Comparison of ENCODE assay signal across 7 cellular contexts in genomic region chr7:102063736-102064135, GRCh38.
DNase-seq lines count a peak whose midpoint lies in the region; ATAC-seq and TF ChIP-seq lines count a peak whose summit lies in the region.

No MANE protein-coding gene starts in this region.

- no peak for TF ChIP-seq CTCF in transverse colon (IDR thresholded peaks at IDR 0.05)

- H3K9me3 Mint-ChIP-seq in stimulated activated naive CD8-positive, alpha-beta T cell treated with anti-CD3 and anti-CD28 coated beads, Interleukin-15, amount 100 ng/mL, for 72 hours = no peaks in the 10 kb centered on the region

- no peak for ATAC-seq in HG03439 (IDR thresholded peaks at IDR 0.05; ENCODE audit: unreplicated experiment)
- no peak for ATAC-seq in stimulated activated naive CD8-positive, alpha-beta T cell treated with anti-CD3 and anti-CD28 coated beads, Interleukin-15, amount 100 ng/mL, for 72 hours

- H3K27me3 ChIP-seq in transverse colon = no peaks in the 10 kb centered on the region

- peak; percentile 63 for DNase-seq in HPDE6-E6E7 (ENCODE audit: extremely low spot score)
- DNase-seq in amniotic epithelial cell (ENCODE audit: low read depth) = peak; percentile 82
- DNase-seq in iris pigment epithelial cell (ENCODE audit: low read depth) = peak; percentile 54
- peak; percentile 82 for DNase-seq in transverse colon
- no peak for DNase-seq in Ammon's horn (ENCODE audit: low spot score)
- DNase-seq in stimulated activated naive CD8-positive, alpha-beta T cell treated with anti-CD3 and anti-CD28 coated beads, Interleukin-15, amount 100 ng/mL, for 72 hours = no peak

- WGBS in transverse colon (ENCODE audit: low coverage in 1 of 2), 2 donors = 48 to 70% methylated on average over 2 to 8 of the region's 8 CpGs

- H3K4me1 Mint-ChIP-seq in stimulated activated naive CD8-positive, alpha-beta T cell treated with anti-CD3 and anti-CD28 coated beads, Interleukin-15, amount 100 ng/mL, for 72 hours = peaks cover 11% of the 10 kb centered on the region

- no peak overlapping the region for H3K4me3 ChIP-seq in transverse colon

- H3K27me3 Mint-ChIP-seq in stimulated activated naive CD8-positive, alpha-beta T cell treated with anti-CD3 and anti-CD28 coated beads, Interleukin-15, amount 100 ng/mL, for 72 hours = no peaks in the 10 kb centered on the region

- TF ChIP-seq EP300 in transverse colon (IDR thresholded peaks at IDR 0.05; ENCODE audit: low read depth) = no peak

- peak overlapping the region in 2 of 4 donors; percentile 53 to 59 for H3K27ac ChIP-seq in transverse colon

- intact Hi-C loops in transverse colon (cut with DNase I; ENCODE audit: low total_unique reads) = no loop called here

- H3K9me3 ChIP-seq in transverse colon = no peaks in the 10 kb centered on the region

- H3K27ac Mint-ChIP-seq in stimulated activated naive CD8-positive, alpha-beta T cell treated with anti-CD3 and anti-CD28 coated beads, Interleukin-15, amount 100 ng/mL, for 72 hours = no peak overlapping the region

- H3K4me1 ChIP-seq in transverse colon = peaks cover 0 to 15% (median 9%) of the 10 kb centered on the region in 4 donors

- no peaks in the 10 kb centered on the region for H3K36me3 ChIP-seq in transverse colon

- H3K4me3 Mint-ChIP-seq in stimulated activated naive CD8-positive, alpha-beta T cell treated with anti-CD3 and anti-CD28 coated beads, Interleukin-15, amount 100 ng/mL, for 72 hours = no peak overlapping the region

- in situ Hi-C loops in transverse colon (cut with MboI; ENCODE audit: low pct_ligation_motif_present in 1 of 4, low pct_unique_long_range_greater_than_20kb in 1 of 4, low sequenced_read_pairs in 3 of 4) = no loop called here

- no peak for TF ChIP-seq POLR2A in transverse colon (IDR thresholded peaks at IDR 0.05)

Comparison
In these comparisons a context has a peak if more than half of its experiments do, and no peak if none do; other contexts are left out.
1. DNase-seq: peak in HPDE6-E6E7 (single experiment), amniotic epithelial cell (single experiment), iris pigment epithelial cell (single experiment) and transverse colon (single experiment); none in Ammon's horn (single experiment) and stimulated activated naive CD8-positive, alpha-beta T cell treated with anti-CD3 and anti-CD28 coated beads, Interleukin-15, amount 100 ng/mL, for 72 hours (0 of 2).